In genomic region chr1:241325441-241325840, GRCh38 we compare ENCODE assay signal across 27 cellular contexts. TPM values are rescaled to one million over a fixed set of nuclear protein-coding genes. Genes with fewer than 3 reads are reported as not detected.
"Had no signal": no experiment of that assay in that cellular context is flagged by ENCODE, and none has a peak within 500 bp of the region (broad histone marks: within the 10 kb centered on the region; RNA-seq: fewer than 3 reads in every experiment).

No MANE protein-coding gene starts in this region.

- H3K36me3 ChIP-seq: neural progenitor cell, ovary, right lobe of liver, sigmoid colon, stomach, thoracic aorta, thyroid gland, tibial nerve, upper lobe of left lung, vagina had no signal

- H3K27ac ChIP-seq: neural progenitor cell, ovary, parathyroid adenoma, psoas muscle, right lobe of liver, sigmoid colon, stomach, thoracic aorta, thyroid gland, tibial nerve, upper lobe of left lung, vagina had no signal

- H3K27me3 ChIP-seq: neural progenitor cell, ovary, right lobe of liver, sigmoid colon, stomach, thyroid gland, tibial nerve, upper lobe of left lung, vagina had no signal

- ATAC-seq: psoas muscle; right cardiac atrium; right lobe of liver; stimulated activated effector memory CD8-positive, alpha-beta T cell treated with anti-CD3 and anti-CD28 coated beads, Interleukin-12 subunit alpha, Interleukin-12 subunit beta, amount 100 ng/mL, for 72 hours; stimulated activated naive B cell treated with anti-CD40 and anti-IgM and Interleukin-4, amounts not matched to agents 10 μg/mL and 1 μg/mL and 100 μg/mL, for 72 hours had no signal

- H3K4me1 ChIP-seq: neural progenitor cell, parathyroid adenoma, psoas muscle, right lobe of liver, sigmoid colon, stomach, thyroid gland, tibial nerve, upper lobe of left lung, vagina had no signal

- DNase-seq: occipital lobe; ovary; posterior cingulate gyrus; psoas muscle; right cardiac atrium; right lobe of liver; sigmoid colon; small intestine; stimulated activated CD4-positive, alpha-beta T cell treated with anti-CD3 and anti-CD28 coated beads, Interleukin-15, amount 100 ng/mL, for 24 hours; stimulated activated CD4-positive, alpha-beta T cell treated with anti-CD3 and anti-CD28 coated beads, Interleukin-2, amount 100 ng/mL, for 24 hours; stimulated activated CD4-positive, alpha-beta T cell treated with anti-CD3 and anti-CD28 coated beads, Interleukin-2, amount 100 ng/mL, for 48 hours; stimulated activated CD4-positive, alpha-beta T cell treated with anti-CD3 and anti-CD28 coated beads, Interleukin-4, amount 100 ng/mL, for 24 hours; stimulated activated naive B cell treated with anti-CD40 and anti-IgM and Interleukin-4, amounts not matched to agents 10 μg/mL and 1 μg/mL and 100 μg/mL, for 72 hours; stimulated activated naive CD4-positive, alpha-beta T cell treated with Interleukin-2 at 50 U/mL for 16 hours; stomach; thyroid gland; trophoblast cell; upper lobe of left lung had no signal

- H3K9me3 ChIP-seq: ovary, psoas muscle, right lobe of liver, sigmoid colon, stomach, thoracic aorta, thyroid gland, tibial nerve, upper lobe of left lung, vagina had no signal

- H3K4me3 ChIP-seq: neural progenitor cell, ovary, psoas muscle, right lobe of liver, sigmoid colon, stomach, thoracic aorta, thyroid gland, tibial nerve, upper lobe of left lung, vagina had no signal

RNA-seq across cellular contexts. Expression of gene RGS7, which starts 31.6 kb away (rescaled TPM):
- total RNA-seq: psoas muscle, renal cortical epithelial cell, right cardiac atrium, right lobe of liver, skeletal muscle tissue, subcutaneous adipose tissue, thoracic aorta, vagina had no signal
